Comparison of ENCODE assay signal across 1 cellular context in genomic region chr13:98488736-98489135, GRCh38.
TF ChIP-seq lines count a peak whose summit lies in the region.

No MANE protein-coding gene starts in this region.

TF ChIP-seq in IMR-90, 13 proteins besides CTCF, POLR2A, EP300 and RAD21 (continued from another document):
- TF ChIP-seq, protein P1, sequence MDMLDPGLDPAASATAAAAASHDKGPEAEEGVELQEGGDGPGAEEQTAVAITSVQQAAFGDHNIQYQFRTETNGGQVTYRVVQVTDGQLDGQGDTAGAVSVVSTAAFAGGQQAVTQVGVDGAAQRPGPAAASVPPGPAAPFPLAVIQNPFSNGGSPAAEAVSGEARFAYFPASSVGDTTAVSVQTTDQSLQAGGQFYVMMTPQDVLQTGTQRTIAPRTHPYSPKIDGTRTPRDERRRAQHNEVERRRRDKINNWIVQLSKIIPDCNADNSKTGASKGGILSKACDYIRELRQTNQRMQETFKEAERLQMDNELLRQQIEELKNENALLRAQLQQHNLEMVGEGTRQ (IDR thresholded peaks at IDR 0.05; ENCODE audit: low read depth, low read length): no peak
- TF ChIP-seq CHD1 (IDR thresholded peaks at IDR 0.05; ENCODE audit: low read depth, low read length): no peak
